1 cellular context compared by ENCODE assay signal in genomic region chr11:65180877-65181568, GRCh38.
TF ChIP-seq lines count a peak whose summit lies in the region.

No MANE protein-coding gene starts in this region.

TF ChIP-seq in K562, 482 proteins besides CTCF, POLR2A, EP300 and RAD21 (continued from another document and continues in another):
- TF ChIP-seq ZC3H4 (CRISPR knock-in tag; IDR thresholded peaks at IDR 0.05; ENCODE audit: borderline replicate concordance): no peak
- no peak for TF ChIP-seq RBM15 (IDR thresholded peaks at IDR 0.05; ENCODE audit: insufficient read depth, low read length)
- TF ChIP-seq, protein P1, sequence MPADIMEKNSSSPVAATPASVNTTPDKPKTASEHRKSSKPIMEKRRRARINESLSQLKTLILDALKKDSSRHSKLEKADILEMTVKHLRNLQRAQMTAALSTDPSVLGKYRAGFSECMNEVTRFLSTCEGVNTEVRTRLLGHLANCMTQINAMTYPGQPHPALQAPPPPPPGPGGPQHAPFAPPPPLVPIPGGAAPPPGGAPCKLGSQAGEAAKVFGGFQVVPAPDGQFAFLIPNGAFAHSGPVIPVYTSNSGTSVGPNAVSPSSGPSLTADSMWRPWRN (IDR thresholded peaks at IDR 0.05; ENCODE audit: low read depth): no peak
- no peak for TF ChIP-seq ZNF174 (CRISPR knock-in tag; IDR thresholded peaks at IDR 0.05)
- TF ChIP-seq NCOA1 (IDR thresholded peaks at IDR 0.05; ENCODE audit: low read depth): no peak
- TF ChIP-seq FOXO4 (CRISPR knock-in tag; IDR thresholded peaks at IDR 0.05): no peak
- no peak for TF ChIP-seq MEF2D (tag; conservative IDR thresholded peaks at IDR 0.05; ENCODE audit: low read depth)
- TF ChIP-seq TCF7L2 (IDR thresholded peaks at IDR 0.05; ENCODE audit: low read depth, low read length): no peak
- peak; percentile 85 for TF ChIP-seq BRD9 (IDR thresholded peaks at IDR 0.05; ENCODE audit: low read depth, partially characterized antibody)
- TF ChIP-seq ZNF655 (CRISPR knock-in tag; IDR thresholded peaks at IDR 0.05): no peak
- no peak for TF ChIP-seq PBX2 (CRISPR knock-in tag; IDR thresholded peaks at IDR 0.05; ENCODE audit: low read depth)
- no peak for TF ChIP-seq PBX2 (tag; conservative IDR thresholded peaks at IDR 0.05; ENCODE audit: low read depth)
- no peak for TF ChIP-seq TCFL5 (CRISPR knock-in tag; conservative IDR thresholded peaks at IDR 0.05)
- TF ChIP-seq, protein P2, sequence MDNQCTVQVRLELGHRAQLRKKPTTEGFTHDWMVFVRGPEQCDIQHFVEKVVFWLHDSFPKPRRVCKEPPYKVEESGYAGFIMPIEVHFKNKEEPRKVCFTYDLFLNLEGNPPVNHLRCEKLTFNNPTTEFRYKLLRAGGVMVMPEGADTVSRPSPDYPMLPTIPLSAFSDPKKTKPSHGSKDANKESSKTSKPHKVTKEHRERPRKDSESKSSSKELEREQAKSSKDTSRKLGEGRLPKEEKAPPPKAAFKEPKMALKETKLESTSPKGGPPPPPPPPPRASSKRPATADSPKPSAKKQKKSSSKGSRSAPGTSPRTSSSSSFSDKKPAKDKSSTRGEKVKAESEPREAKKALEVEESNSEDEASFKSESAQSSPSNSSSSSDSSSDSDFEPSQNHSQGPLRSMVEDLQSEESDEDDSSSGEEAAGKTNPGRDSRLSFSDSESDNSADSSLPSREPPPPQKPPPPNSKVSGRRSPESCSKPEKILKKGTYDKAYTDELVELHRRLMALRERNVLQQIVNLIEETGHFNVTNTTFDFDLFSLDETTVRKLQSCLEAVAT (IDR thresholded peaks at IDR 0.05): peak in 1 of 2 experiments; percentile 28; a peak in 1 of 4 replicates
- no peak for TF ChIP-seq MBD2 (IDR thresholded peaks at IDR 0.05; ENCODE audit: borderline replicate concordance, low read depth)
- TF ChIP-seq, protein P3, sequence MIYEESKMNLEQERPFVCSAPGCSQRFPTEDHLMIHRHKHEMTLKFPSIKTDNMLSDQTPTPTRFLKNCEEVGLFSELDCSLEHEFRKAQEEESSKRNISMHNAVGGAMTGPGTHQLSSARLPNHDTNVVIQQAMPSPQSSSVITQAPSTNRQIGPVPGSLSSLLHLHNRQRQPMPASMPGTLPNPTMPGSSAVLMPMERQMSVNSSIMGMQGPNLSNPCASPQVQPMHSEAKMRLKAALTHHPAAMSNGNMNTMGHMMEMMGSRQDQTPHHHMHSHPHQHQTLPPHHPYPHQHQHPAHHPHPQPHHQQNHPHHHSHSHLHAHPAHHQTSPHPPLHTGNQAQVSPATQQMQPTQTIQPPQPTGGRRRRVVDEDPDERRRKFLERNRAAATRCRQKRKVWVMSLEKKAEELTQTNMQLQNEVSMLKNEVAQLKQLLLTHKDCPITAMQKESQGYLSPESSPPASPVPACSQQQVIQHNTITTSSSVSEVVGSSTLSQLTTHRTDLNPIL (CRISPR knock-in tag; IDR thresholded peaks at IDR 0.05): no peak
- TF ChIP-seq ETV5 (CRISPR knock-in tag; IDR thresholded peaks at IDR 0.05; ENCODE audit: low read depth): no peak
- TF ChIP-seq RNF2 (IDR thresholded peaks at IDR 0.05): no peak
- TF ChIP-seq NFXL1 (CRISPR knock-in tag; IDR thresholded peaks at IDR 0.05): no peak
- TF ChIP-seq NR2C2 (CRISPR knock-in tag; IDR thresholded peaks at IDR 0.05): no peak
- peak; percentile 72; the same call in 1 of the 2 replicates for TF ChIP-seq NR2C2 (tag; IDR thresholded peaks at IDR 0.05)
- no peak for TF ChIP-seq MYBL2 (IDR thresholded peaks at IDR 0.05; ENCODE audit: low read depth)
- no peak for TF ChIP-seq MYBL2 (CRISPR knock-in tag; IDR thresholded peaks at IDR 0.05; ENCODE audit: borderline replicate concordance)
- TF ChIP-seq RAD51 (IDR thresholded peaks at IDR 0.05; ENCODE audit: borderline replicate concordance, low read depth): no peak
- TF ChIP-seq, protein P4, sequence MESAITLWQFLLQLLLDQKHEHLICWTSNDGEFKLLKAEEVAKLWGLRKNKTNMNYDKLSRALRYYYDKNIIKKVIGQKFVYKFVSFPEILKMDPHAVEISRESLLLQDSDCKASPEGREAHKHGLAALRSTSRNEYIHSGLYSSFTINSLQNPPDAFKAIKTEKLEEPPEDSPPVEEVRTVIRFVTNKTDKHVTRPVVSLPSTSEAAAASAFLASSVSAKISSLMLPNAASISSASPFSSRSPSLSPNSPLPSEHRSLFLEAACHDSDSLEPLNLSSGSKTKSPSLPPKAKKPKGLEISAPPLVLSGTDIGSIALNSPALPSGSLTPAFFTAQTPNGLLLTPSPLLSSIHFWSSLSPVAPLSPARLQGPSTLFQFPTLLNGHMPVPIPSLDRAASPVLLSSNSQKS (CRISPR knock-in tag; IDR thresholded peaks at IDR 0.05): no peak
- TF ChIP-seq EGR1 (conservative IDR thresholded peaks at IDR 0.05): peak; percentile 49; the same call in 1 of the 2 replicates
- no peak for TF ChIP-seq SMARCC2 (IDR thresholded peaks at IDR 0.05; ENCODE audit: low read depth)
- no peak for TF ChIP-seq ZNF232 (CRISPR knock-in tag; IDR thresholded peaks at IDR 0.05)
- TF ChIP-seq BRF1 (IDR thresholded peaks at IDR 0.05; ENCODE audit: borderline replicate concordance, extremely low read depth, insufficient read length): no peak
- no peak for TF ChIP-seq SMARCB1 (IDR thresholded peaks at IDR 0.05; ENCODE audit: insufficient read length, low read depth)
- no peak for TF ChIP-seq ZNF778 (CRISPR knock-in tag; IDR thresholded peaks at IDR 0.05)
- TF ChIP-seq STAG1 (CRISPR knock-in tag; IDR thresholded peaks at IDR 0.05; ENCODE audit: borderline replicate concordance): peak; percentile 52; the same call in 1 of the 2 replicates
- TF ChIP-seq ZNF707 (CRISPR knock-in tag; conservative IDR thresholded peaks at IDR 0.05): no peak
- TF ChIP-seq U2AF2 (optimal IDR thresholded peaks at IDR 0.05; ENCODE audit: low read depth, low read length): no peak
- peak; percentile 85; the same call in 1 of the 2 replicates for TF ChIP-seq KAT7 (CRISPR knock-in tag; IDR thresholded peaks at IDR 0.05; ENCODE audit: borderline replicate concordance)
- peak; percentile 37 for TF ChIP-seq CHD1 (IDR thresholded peaks at IDR 0.05; ENCODE audit: low read length)
- no peak for TF ChIP-seq TCF15 (CRISPR knock-in tag; IDR thresholded peaks at IDR 0.05)
- TF ChIP-seq ZFP36 (IDR thresholded peaks at IDR 0.05; ENCODE audit: low read depth, low read length, partially characterized antibody): no peak
- peak; percentile 79 for TF ChIP-seq CTBP1 (IDR thresholded peaks at IDR 0.05; ENCODE audit: borderline replicate concordance)
- TF ChIP-seq RFX7 (CRISPR knock-in tag; IDR thresholded peaks at IDR 0.05): no peak
- 0 out of 2 replicates have a peak, but pooled peaks have one; percentile 33 for TF ChIP-seq E2F3 (CRISPR knock-in tag; IDR thresholded peaks at IDR 0.05)
- TF ChIP-seq RUNX1 (IDR thresholded peaks at IDR 0.05; ENCODE audit: low read depth): no peak
- TF ChIP-seq HNRNPLL (IDR thresholded peaks at IDR 0.05; ENCODE audit: low read depth, low read length, poor library complexity, severe bottlenecking): no peak
- TF ChIP-seq GTF2E2 (tag; IDR thresholded peaks at IDR 0.05): no peak; the same call in 1 of the 2 replicates
- no peak for TF ChIP-seq SIRT6 (IDR thresholded peaks at IDR 0.05; ENCODE audit: low read depth, low read length)
- no peak for TF ChIP-seq BHLHE40 (IDR thresholded peaks at IDR 0.05; ENCODE audit: low read length)
- no peak for TF ChIP-seq HNRNPUL1 (IDR thresholded peaks at IDR 0.05; ENCODE audit: low read length)
- TF ChIP-seq, protein P5, sequence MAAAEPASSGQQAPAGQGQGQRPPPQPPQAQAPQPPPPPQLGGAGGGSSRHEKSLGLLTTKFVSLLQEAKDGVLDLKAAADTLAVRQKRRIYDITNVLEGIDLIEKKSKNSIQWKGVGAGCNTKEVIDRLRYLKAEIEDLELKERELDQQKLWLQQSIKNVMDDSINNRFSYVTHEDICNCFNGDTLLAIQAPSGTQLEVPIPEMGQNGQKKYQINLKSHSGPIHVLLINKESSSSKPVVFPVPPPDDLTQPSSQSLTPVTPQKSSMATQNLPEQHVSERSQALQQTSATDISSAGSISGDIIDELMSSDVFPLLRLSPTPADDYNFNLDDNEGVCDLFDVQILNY (CRISPR knock-in tag; IDR thresholded peaks at IDR 0.05): no peak
- TF ChIP-seq ZNF224 (CRISPR knock-in tag; IDR thresholded peaks at IDR 0.05): no peak
- peak; percentile 88 for TF ChIP-seq ESRRA (IDR thresholded peaks at IDR 0.05; ENCODE audit: borderline replicate concordance, low read depth)
- no peak for TF ChIP-seq ZBTB49 (CRISPR knock-in tag; IDR thresholded peaks at IDR 0.05; ENCODE audit: borderline replicate concordance)
- TF ChIP-seq ETV6 (IDR thresholded peaks at IDR 0.05; ENCODE audit: borderline replicate concordance in 1 of 2, low read depth in 2 of 2, low read length in 1 of 2): 0 out of 4 replicates have a peak, but pooled peaks of 1 of the 2 experiments have one; percentile 17
- no peak; the same call in 1 of the 2 replicates for TF ChIP-seq ETV6 (CRISPR knock-in tag; IDR thresholded peaks at IDR 0.05; ENCODE audit: borderline replicate concordance)
- 0 out of 2 replicates have a peak, but pooled peaks have one; percentile 35 for TF ChIP-seq ZBED1 (IDR thresholded peaks at IDR 0.05)
- no peak for TF ChIP-seq PYGO2 (tag; IDR thresholded peaks at IDR 0.05)
- TF ChIP-seq SMARCA4 (IDR thresholded peaks at IDR 0.05): 0 out of 2 replicates have a peak, but pooled peaks have one; percentile 24
- no peak for TF ChIP-seq TCF7 (IDR thresholded peaks at IDR 0.05; ENCODE audit: borderline replicate concordance)
- no peak for TF ChIP-seq NEUROD1 (IDR thresholded peaks at IDR 0.05; ENCODE audit: borderline replicate concordance, low read depth, low read length, partially characterized antibody)
- no peak for TF ChIP-seq ZSCAN29 (IDR thresholded peaks at IDR 0.05)
- TF ChIP-seq ZNF274 (IDR thresholded peaks at IDR 0.05; ENCODE audit: borderline replicate concordance, low read depth, low read length): no peak
- no peak for TF ChIP-seq XRCC4 (IDR thresholded peaks at IDR 0.05; ENCODE audit: extremely low read depth, insufficient read depth, insufficient read length)
